Comparison of ENCODE assay signal across 8 cellular contexts in genomic region chr5:138353550-138353893, GRCh38. TPM values are rescaled to one million over a fixed set of nuclear protein-coding genes. Genes with fewer than 3 reads are reported as not detected.
DNase-seq lines count a peak whose midpoint lies in the region; ATAC-seq and TF ChIP-seq lines count a peak whose summit lies in the region.

No MANE protein-coding gene starts in this region.

- TF ChIP-seq CTCF in GM06990 (IDR thresholded peaks at IDR 0.05; ENCODE audit: insufficient read depth, low read length, poor library complexity, severe bottlenecking) = no peak
- no peak for TF ChIP-seq CTCF in natural killer cell (IDR thresholded peaks at IDR 0.05)
- TF ChIP-seq CTCF in omental fat pad (IDR thresholded peaks at IDR 0.05) = no peak

- 5 to 6% methylated on average over 8 of the region's 8 CpGs for WGBS in ectodermal cell, 2 experiments

- peaks cover 7% of the 10 kb centered on the region for H3K36me3 Mint-ChIP-seq in natural killer cell

- H3K4me3 Mint-ChIP-seq in natural killer cell = peak overlapping the region; percentile 95

- no peaks in the 10 kb centered on the region for H3K4me1 ChIP-seq in ectodermal cell (ENCODE audit: control insufficient read depth, insufficient read depth, low read length)

- H3K4me1 Mint-ChIP-seq in natural killer cell = peaks cover 44 to 45% of the 10 kb centered on the region in 2 donors

- intact Hi-C loops in natural killer cell (cut with micrococcal nuclease) = loop anchor here (2.0 to 5.0 kb wide), 3 partner anchors 15 to 189 kb away; partner anchors contain the start of genes BRD8, ETF1, FAM53C and KIF20A

- peaks cover 3% of the 10 kb centered on the region for H3K9me3 ChIP-seq in ectodermal cell (ENCODE audit: control insufficient read depth, low read length)

- H3K27me3 Mint-ChIP-seq in natural killer cell (ENCODE audit: low read depth in 2 of 2) = no peaks in the 10 kb centered on the region

- H3K27ac Mint-ChIP-seq in natural killer cell = peak overlapping the region; percentile 94 to 97

- peaks cover 2% of the 10 kb centered on the region for H3K36me3 ChIP-seq in GM06990 (ENCODE audit: control insufficient read depth, insufficient read depth, low read length)
- H3K36me3 ChIP-seq in ectodermal cell (ENCODE audit: control insufficient read depth, insufficient read depth, low read length) = peaks cover 13% of the 10 kb centered on the region

- H3K27ac ChIP-seq in ectodermal cell (ENCODE audit: insufficient read depth, low read depth, low read length, poor library complexity, severe bottlenecking) = no peak overlapping the region

- no peak for DNase-seq in GM06990 (ENCODE audit: extremely low read depth, insufficient read length)
- no peak for DNase-seq in natural killer cell
- no peak for DNase-seq in dermis blood vessel endothelial cell
- no peak for DNase-seq in cerebellar nuclear complex (lab: John Stamatoyannopoulos, UW)
- no peak for DNase-seq in omental fat pad (ENCODE audit: low spot score)
- no peak for DNase-seq in amniotic stem cell (lab: John Stamatoyannopoulos, UW)

- H3K9me3 Mint-ChIP-seq in natural killer cell = peaks cover 0 to 5% of the 10 kb centered on the region in 2 donors

- H3K4me3 ChIP-seq in GM06990 (replicated peaks; ENCODE audit: low read depth, low read length) = peak overlapping the region; percentile 92
- H3K4me3 ChIP-seq in ectodermal cell (ENCODE audit: insufficient read depth, low read depth, low read length) = peak overlapping the region; percentile 91

- ATAC-seq in natural killer cell (peak in 1 of 3 donors; percentile 17), omental fat pad (ENCODE audit: low FRiP score) (no peak)

- H3K27me3 ChIP-seq in GM06990 (replicated peaks; ENCODE audit: control insufficient read depth, insufficient read depth, low read length) (no peaks in the 10 kb centered on the region), ectodermal cell (ENCODE audit: control insufficient read depth, insufficient read depth, low read length, poor library complexity, severe bottlenecking) (no peaks in the 10 kb centered on the region)

TF ChIP-seq in PFSK-1, 5 proteins besides CTCF, POLR2A, EP300 and RAD21:
- TF ChIP-seq SIN3A (IDR thresholded peaks at IDR 0.05; ENCODE audit: borderline replicate concordance, insufficient read depth, low read length) = 0 out of 2 replicates have a peak, but pooled peaks have one; percentile 37
- TF ChIP-seq TAF1 (IDR thresholded peaks at IDR 0.05; ENCODE audit: borderline replicate concordance, insufficient read depth, low read length) = no peak

RNA-seq across cellular contexts. Expression of gene KDM3B, which starts 1.0 kb away (rescaled TPM):
- 21.9 TPM for polyA plus RNA-seq in PFSK-1 (2012; ENCODE audit: insufficient read length, low read depth)
- polyA plus RNA-seq in ectodermal cell (2013, experiment 1 of 4) = 98.4 TPM
- polyA plus RNA-seq in ectodermal cell (2013, experiment 2 of 4) = 113 TPM
- polyA plus RNA-seq in ectodermal cell (2013, experiment 3 of 4) = 87.1 TPM
- 97.3 TPM for polyA plus RNA-seq in ectodermal cell (2013, experiment 4 of 4)
- total RNA-seq in natural killer cell = 10 to 100 TPM; 82.3 to 87.1 (median 82.3) TPM
- 52.8 and 74.3 TPM in 2 replicates for total RNA-seq in dermis blood vessel endothelial cell
- total RNA-seq in omental fat pad = 10 to 100 TPM; 47.6 to 66.2 (median 54.1) TPM

RNA-seq across cellular contexts. Expression of gene FAM53C, which starts 15.5 kb away (rescaled TPM):
- polyA plus RNA-seq in PFSK-1 (2012; ENCODE audit: insufficient read length, low read depth) = 48.6 TPM
- polyA plus RNA-seq in ectodermal cell (2013, experiment 1 of 4) = 77.7 TPM
- polyA plus RNA-seq in ectodermal cell (2013, experiment 2 of 4) = 81.1 TPM
- 58.9 TPM for polyA plus RNA-seq in ectodermal cell (2013, experiment 3 of 4)
- polyA plus RNA-seq in ectodermal cell (2013, experiment 4 of 4) = 63.8 TPM
- 100 to 1,000 TPM in 1 of 3 donors, 10 to 100 TPM in 2; 65.1 to 140 (median 73.6) TPM for total RNA-seq in natural killer cell
- 28.6 and 34.3 TPM in 2 replicates for total RNA-seq in dermis blood vessel endothelial cell
- total RNA-seq in omental fat pad = 10 to 100 TPM; 21.9 to 38.7 (median 25.3) TPM

RNA-seq across cellular contexts. Expression of gene CDC25C, which starts 21.9 kb away (rescaled TPM):
- 5.0 TPM for polyA plus RNA-seq in PFSK-1 (2012; ENCODE audit: insufficient read length, low read depth)
- 25.1 TPM for polyA plus RNA-seq in ectodermal cell (2013, experiment 1 of 4)
- 22.5 TPM for polyA plus RNA-seq in ectodermal cell (2013, experiment 2 of 4)
- polyA plus RNA-seq in ectodermal cell (2013, experiment 3 of 4) = 20.9 TPM
- 20.8 TPM for polyA plus RNA-seq in ectodermal cell (2013, experiment 4 of 4)
- under 1 TPM in 2 of 3 donors, not detected in 1; 0.47 to 0.48 TPM for total RNA-seq in natural killer cell
- 2.4 and 11.3 TPM in 2 replicates for total RNA-seq in dermis blood vessel endothelial cell
- under 1 TPM in 2 of 4 donors, not detected in 2; 0.56 to 0.72 TPM for total RNA-seq in omental fat pad
